Comparison of ENCODE assay signal across 22 cellular contexts in the genomic region with DNA sequence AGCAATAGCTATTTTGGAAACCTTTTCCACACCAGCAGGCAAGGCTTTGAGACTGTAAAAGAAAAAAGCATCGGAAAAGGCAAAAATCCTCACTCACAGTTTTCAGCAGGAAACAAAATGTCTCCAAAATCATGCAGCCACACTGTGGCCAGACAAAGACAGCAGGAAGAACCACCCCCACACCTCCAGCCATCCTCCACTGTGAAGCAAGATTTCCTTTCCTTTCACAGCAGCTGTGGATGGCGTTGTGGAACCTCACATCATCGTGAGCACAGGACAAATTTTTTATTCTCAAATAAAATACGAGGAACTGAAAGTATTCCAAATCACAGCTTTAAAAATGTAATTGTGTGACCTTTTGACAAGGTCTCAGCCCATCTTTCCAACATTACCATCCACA.
"Had no signal": no experiment of that assay in that cellular context is flagged by ENCODE, and none has a peak within 500 bp of the region (broad histone marks: within the 10 kb centered on the region; RNA-seq: fewer than 3 reads in every experiment).

No MANE protein-coding gene starts in this region.

- ATAC-seq: activated naive CD4-positive, alpha-beta T cell treated with anti-CD3 and anti-CD28 coated beads, Interleukin-2, amount 50 U/mL, for 72 hours; activated T-helper 17 cell treated with anti-CD3 and anti-CD28 coated beads, Interleukin-2, amount 50 U/mL, for 72 hours; gastrocnemius medialis; natural killer cell treated with Interleukin-12 subunit alpha and Interleukin-12 subunit beta and Interleukin-15 and Interleukin-18, amount 100 ng/mL, for 72 hours; sciatic nerve; upper lobe of right lung; WTC11 had no signal

- H3K36me3 ChIP-seq: gastrocnemius medialis, left ventricle myocardium inferior, neutrophil, thoracic aorta, upper lobe of right lung had no signal

- H3K4me1 ChIP-seq: gastrocnemius medialis, upper lobe of right lung had no signal

- DNase-seq: activated CD8-positive, alpha-beta memory T cell treated with anti-CD3 and anti-CD28 coated beads for 24 hours; activated CD8-positive, alpha-beta memory T cell treated with anti-CD3 and anti-CD28 coated beads, Interleukin-2, amount 50 U/mL, for 4 hours; activated T-cell treated with anti-CD3 and anti-CD28 coated beads, Interleukin-2, amount 50 U/mL, for 24 hours; aorta; caudate nucleus; effector memory CD4-positive, alpha-beta T cell; gastrocnemius medialis; hippocampal formation; left ventricle myocardium inferior; small intestine; stimulated activated CD4-positive, alpha-beta T cell treated with anti-CD3 and anti-CD28 coated beads, Interleukin-15, amount 100 ng/mL, for 24 hours; stimulated activated naive CD4-positive, alpha-beta T cell; T-helper 9 cell; upper lobe of right lung had no signal

- H3K9me3 ChIP-seq: gastrocnemius medialis, left ventricle myocardium inferior, neutrophil, thoracic aorta, upper lobe of right lung had no signal

- H3K27ac ChIP-seq: gastrocnemius medialis, left ventricle myocardium inferior, neutrophil, thoracic aorta, upper lobe of right lung had no signal

- H3K27me3 ChIP-seq: gastrocnemius medialis, upper lobe of right lung had no signal

- H3K4me3 ChIP-seq: gastrocnemius medialis, left ventricle myocardium inferior, thoracic aorta, upper lobe of right lung had no signal

- FAIRE-seq: colon, small intestine had no signal
